In genomic region chr7:28228386-28228785, GRCh38 we compare ENCODE assay signal across 28 cellular contexts.
"Had no signal": no experiment of that assay in that cellular context is flagged by ENCODE, and none has a peak within 500 bp of the region (broad histone marks: within the 10 kb centered on the region; RNA-seq: fewer than 3 reads in every experiment).

No MANE protein-coding gene starts in this region.

- H3K27me3 ChIP-seq: body of pancreas, cardiac muscle cell, ovary, stomach, suprapubic skin, tibial artery had no signal

- H3K9me3 ChIP-seq: body of pancreas, left ventricle myocardium inferior, ovary, stomach, suprapubic skin, tibial artery had no signal

- ATAC-seq: activated naive CD4-positive, alpha-beta T cell treated with anti-CD3 and anti-CD28 coated beads, Interleukin-2, amount 50 U/mL, for 72 hours; activated T-cell treated with anti-CD3 and anti-CD28 coated beads, Interleukin-2, amount 50 U/mL, for 72 hours; body of pancreas; effector memory CD8-positive, alpha-beta T cell; naive thymus-derived CD4-positive, alpha-beta T cell; sciatic nerve; stimulated activated naive B cell treated with anti-CD40 and anti-IgM and Interleukin-4, amounts not matched to agents 10 μg/mL and 1 μg/mL and 100 μg/mL, for 72 hours had no signal

- H3K4me1 Mint-ChIP-seq: mesothelial cell of epicardium; stimulated activated naive B cell treated with anti-CD40 and anti-IgM and Interleukin-4, amounts not matched to agents 10 μg/mL and 1 μg/mL and 100 μg/mL, for 72 hours had no signal

- H3K4me3 Mint-ChIP-seq: activated B cell treated with CpG ODN at 0.5 μM for 24 hours; activated T-cell treated with anti-CD3 and anti-CD28 coated beads, Interleukin-2, amount 50 U/mL, for 72 hours; effector memory CD8-positive, alpha-beta T cell; mesothelial cell of epicardium; naive thymus-derived CD4-positive, alpha-beta T cell; stimulated activated naive B cell treated with anti-CD40 and anti-IgM and Interleukin-4, amounts not matched to agents 10 μg/mL and 1 μg/mL and 100 μg/mL, for 72 hours; T-helper 2 cell treated with Interferon-gamma antibody and Interleukin-4, amounts not matched to agents 5 μg/mL and 100 μg/mL, for 36 hours had no signal

- H3K27ac ChIP-seq: body of pancreas, cardiac muscle cell, coronary artery, left ventricle myocardium inferior, ovary, stomach, suprapubic skin, tibial artery had no signal

- H3K4me1 ChIP-seq: body of pancreas, left ventricle myocardium inferior, stomach, suprapubic skin, tibial artery had no signal

- H3K4me3 ChIP-seq: body of pancreas, cardiac muscle cell, coronary artery, left ventricle myocardium inferior, ovary, stomach, suprapubic skin, tibial artery had no signal

- H3K9me3 Mint-ChIP-seq: activated B cell treated with CpG ODN at 0.5 μM for 24 hours; activated naive CD4-positive, alpha-beta T cell treated with anti-CD3 and anti-CD28 coated beads, Interleukin-2, amount 50 U/mL, for 72 hours; effector memory CD8-positive, alpha-beta T cell; mesothelial cell of epicardium; stimulated activated naive B cell treated with anti-CD40 and anti-IgM and Interleukin-4, amounts not matched to agents 10 μg/mL and 1 μg/mL and 100 μg/mL, for 72 hours; T-helper 2 cell treated with Interferon-gamma antibody and Interleukin-4, amounts not matched to agents 5 μg/mL and 100 μg/mL, for 36 hours had no signal

- H3K36me3 ChIP-seq: cardiac muscle cell, left ventricle myocardium inferior, ovary, stomach, suprapubic skin, tibial artery had no signal

- DNase-seq: activated B cell treated with CpG ODN at 0.5 μM for 24 hours; activated naive CD4-positive, alpha-beta T cell; activated T-cell treated with anti-CD3 and anti-CD28 coated beads for 4 hours; activated T-cell treated with anti-CD3 and anti-CD28 coated beads, Interleukin-2, amount 50 U/mL, for 72 hours; aorta; body of pancreas; cerebellar nuclear complex; effector memory CD8-positive, alpha-beta T cell; foreskin melanocyte; islet precursor cell; left ventricle myocardium inferior; naive thymus-derived CD4-positive, alpha-beta T cell; ovary; small intestine; stimulated activated CD4-positive, alpha-beta T cell treated with anti-CD3 and anti-CD28 coated beads, Interleukin-1b, Interleukin-23, amount 100 ng/mL, for 48 hours; stimulated activated naive B cell treated with anti-CD40 and anti-IgM and Interleukin-4, amounts not matched to agents 10 μg/mL and 1 μg/mL and 100 μg/mL, for 72 hours; stomach; T-helper 1 cell; tibial artery had no signal

- H3K36me3 Mint-ChIP-seq: activated naive CD4-positive, alpha-beta T cell treated with anti-CD3 and anti-CD28 coated beads, Interleukin-2, amount 50 U/mL, for 72 hours; mesothelial cell of epicardium; stimulated activated naive B cell treated with anti-CD40 and anti-IgM and Interleukin-4, amounts not matched to agents 10 μg/mL and 1 μg/mL and 100 μg/mL, for 72 hours had no signal

- H3K27me3 Mint-ChIP-seq: activated B cell treated with CpG ODN at 0.5 μM for 24 hours; effector memory CD8-positive, alpha-beta T cell; progenitor cell of endocrine pancreas had no signal

- FAIRE-seq: endothelial cell of umbilical vein, small intestine had no signal

- H3K27ac Mint-ChIP-seq: activated B cell treated with CpG ODN at 0.5 μM for 24 hours; activated naive CD4-positive, alpha-beta T cell treated with anti-CD3 and anti-CD28 coated beads, Interleukin-2, amount 50 U/mL, for 72 hours; activated T-cell treated with anti-CD3 and anti-CD28 coated beads, Interleukin-2, amount 50 U/mL, for 72 hours; effector memory CD8-positive, alpha-beta T cell; mesothelial cell of epicardium; naive thymus-derived CD4-positive, alpha-beta T cell; progenitor cell of endocrine pancreas; stimulated activated naive B cell treated with anti-CD40 and anti-IgM and Interleukin-4, amounts not matched to agents 10 μg/mL and 1 μg/mL and 100 μg/mL, for 72 hours had no signal
